ENCODE assay signal across 24 cellular contexts in the genomic region with DNA sequence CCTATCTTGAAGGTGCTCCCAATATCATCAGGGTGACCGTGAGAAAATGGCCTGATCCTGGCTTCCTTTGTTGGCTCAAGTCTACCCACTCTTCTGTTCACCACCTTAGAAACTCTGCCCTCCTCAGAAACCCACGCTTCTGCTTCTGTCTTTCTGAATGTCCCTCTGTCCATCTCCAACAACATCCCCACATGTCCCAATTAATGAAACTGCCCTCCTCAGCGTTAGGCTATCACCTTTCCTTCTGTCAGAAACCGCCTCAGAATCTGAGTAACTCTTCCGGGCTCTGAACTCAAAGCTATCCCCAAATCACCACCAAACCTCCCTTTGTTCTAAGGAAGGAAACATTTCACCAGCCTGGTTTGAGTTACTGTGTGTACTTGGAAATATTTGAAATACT.
DNase-seq lines count a peak whose midpoint lies in the region; ATAC-seq, FAIRE-seq and TF ChIP-seq lines count a peak whose summit lies in the region.
"Had no signal": no experiment of that assay in that cellular context is flagged by ENCODE, and none has a peak within 500 bp of the region (broad histone marks: within the 10 kb centered on the region; RNA-seq: fewer than 3 reads in every experiment).

No MANE protein-coding gene starts in this region.

- in situ Hi-C loops in G401 (cut with HindIII; ENCODE audit: low sequenced_read_pairs) = no loop called here

- ATAC-seq in GM21529 (IDR thresholded peaks at IDR 0.05; ENCODE audit: unreplicated experiment) = no peak
- ATAC-seq: CD8-positive, alpha-beta T cell; HCT116; naive thymus-derived CD4-positive, alpha-beta T cell; pancreas; T-cell had no signal

- H3K36me3 ChIP-seq in bronchial epithelial cell (ENCODE audit: control insufficient read depth, insufficient read depth, low read length) (no peaks in the 10 kb centered on the region), muscle layer of duodenum (ENCODE audit: control insufficient read depth in 1 of 2, insufficient read depth in 2 of 2, low read length in 2 of 2) (no peaks in the 10 kb centered on the region), subcutaneous abdominal adipose tissue (ENCODE audit: control insufficient read depth in 5 of 5, insufficient read depth in 5 of 5, low read length in 5 of 5) (no peaks in the 10 kb centered on the region)
- H3K36me3 ChIP-seq: pancreas, SJSA1 had no signal

- H3K27me3 ChIP-seq in bronchial epithelial cell (ENCODE audit: control insufficient read depth, insufficient read depth, low read length) = no peaks in the 10 kb centered on the region
- H3K27me3 ChIP-seq in muscle layer of duodenum (ENCODE audit: low read depth, low read length) = no peaks in the 10 kb centered on the region
- no peaks in the 10 kb centered on the region for H3K27me3 ChIP-seq in subcutaneous abdominal adipose tissue (ENCODE audit: control insufficient read depth in 5 of 5, insufficient read depth in 4 of 5, low read length in 5 of 5)
- H3K27me3 ChIP-seq: pancreas, SJSA1 had no signal

- no peak for DNase-seq in GM12892 (ENCODE audit: insufficient read length)
- DNase-seq in bronchial epithelial cell (ENCODE audit: low read depth) = no peak
- no peak for DNase-seq in activated CD4-positive, alpha-beta T cell treated with anti-CD3 and anti-CD28 coated beads for 48 hours
- DNase-seq in stimulated activated CD4-positive, alpha-beta T cell treated with anti-CD3 and anti-CD28 coated beads, Interleukin-4, amount 100 ng/mL, for 1 hour = no peak
- no peak for DNase-seq in G401 (ENCODE audit: low spot score)
- DNase-seq: activated CD4-positive, alpha-beta T cell treated with anti-CD3 and anti-CD28 coated beads for 1 hour; activated naive CD4-positive, alpha-beta T cell treated with Interleukin-2 at 50 U/mL for 16 hours; cortex of kidney; DMS 273 treated with DMSO at 0.1 percent for 48 hours; glutamatergic neuron; naive thymus-derived CD4-positive, alpha-beta T cell; NCI-H1092; NCI-H187; NCI-H526 treated with DMSO at 0.1 percent for 48 hours; T-cell had no signal

- H3K27ac ChIP-seq in muscle layer of duodenum (ENCODE audit: low read length) (peak overlapping the region; percentile 6), subcutaneous abdominal adipose tissue (ENCODE audit: low read depth, low read length) (peak overlapping the region; percentile 63)
- H3K27ac ChIP-seq: HL-60, pancreas, SJSA1 had no signal

- peaks cover 0 to 9% of the 10 kb centered on the region in 2 donors for H3K4me1 ChIP-seq in muscle layer of duodenum (ENCODE audit: control insufficient read depth in 1 of 2, insufficient read depth in 2 of 2, low read length in 2 of 2)
- peaks cover 8 to 46% (median 24%) of the 10 kb centered on the region in 5 donors for H3K4me1 ChIP-seq in subcutaneous abdominal adipose tissue (ENCODE audit: control insufficient read depth in 5 of 5, insufficient read depth in 5 of 5, low read length in 5 of 5)
- H3K4me1 ChIP-seq: SJSA1 had no signal

- H3K4me3 ChIP-seq in bronchial epithelial cell (ENCODE audit: low read depth, low read length) (no peak overlapping the region), muscle layer of duodenum (ENCODE audit: low read depth in 1 of 2, low read length in 2 of 2) (no peak overlapping the region), subcutaneous abdominal adipose tissue (ENCODE audit: low read depth in 1 of 5, low read length in 5 of 5) (no peak overlapping the region)
- H3K4me3 ChIP-seq: pancreas, SJSA1 had no signal

- FAIRE-seq in GM12892 (lab: Jason Lieb, UNC) = peak; percentile 42
- FAIRE-seq in bronchial epithelial cell (lab: Jason Lieb, UNC) = peak; percentile 85
- FAIRE-seq: endometrium, pancreas had no signal

- H3K9ac ChIP-seq in subcutaneous abdominal adipose tissue (ENCODE audit: low read length in 5 of 5) = peak overlapping the region in 1 of 5 donors; percentile 11

- TF ChIP-seq POLR2A in GM12892 (IDR thresholded peaks at IDR 0.05; ENCODE audit: low read depth, low read length) = no peak

- H3K9me3 ChIP-seq in muscle layer of duodenum (ENCODE audit: control insufficient read depth in 1 of 2, low read length in 2 of 2) = no peaks in the 10 kb centered on the region
- H3K9me3 ChIP-seq in subcutaneous abdominal adipose tissue (ENCODE audit: control insufficient read depth in 5 of 5, low read length in 5 of 5) = no peaks in the 10 kb centered on the region
- H3K9me3 ChIP-seq: pancreas, SJSA1 had no signal

- TF ChIP-seq CTCF in bronchial epithelial cell (IDR thresholded peaks at IDR 0.05; ENCODE audit: insufficient read depth, low read length, severe bottlenecking) = no peak
